8 cellular contexts compared by ENCODE assay signal in genomic region chr5:112186401-112186990, GRCh38.
DNase-seq lines count a peak whose midpoint lies in the region; ATAC-seq and TF ChIP-seq lines count a peak whose summit lies in the region.

No MANE protein-coding gene starts in this region.

- intact Hi-C loops in PC-3 (cut with micrococcal nuclease) (no loop called here), dorsolateral prefrontal cortex (cut with DNase I) (no loop called here)

- no peaks in the 10 kb centered on the region for H3F3A ChIP-seq in PC-3 (ENCODE audit: low read length, unreplicated experiment)

- no peaks in the 10 kb centered on the region for H3K4me1 ChIP-seq in PC-3 (ENCODE audit: insufficient read depth, low read length)
- no peaks in the 10 kb centered on the region for H3K4me1 ChIP-seq in CD8-positive, alpha-beta memory T cell (ENCODE audit: insufficient read depth, low read length)

- no peak overlapping the region for H3K27ac ChIP-seq in PC-3 (ENCODE audit: low read length)
- H3K27ac ChIP-seq in dorsolateral prefrontal cortex: no peak overlapping the region
- no peak overlapping the region for H3K27ac ChIP-seq in CD8-positive, alpha-beta memory T cell (ENCODE audit: low read depth, low read length)

- H3K36me3 Mint-ChIP-seq in neural crest cell (ENCODE audit: low read depth): peaks cover 3% of the 10 kb centered on the region
- H3K36me3 Mint-ChIP-seq in CD8-positive, alpha-beta memory T cell: no peaks in the 10 kb centered on the region

- no peak overlapping the region for H3K4me2 ChIP-seq in PC-3 (ENCODE audit: low read length)

- H4K20me1 ChIP-seq in PC-3 (ENCODE audit: low read length): no peaks in the 10 kb centered on the region

- H3K9me3 Mint-ChIP-seq in neural crest cell: no peaks in the 10 kb centered on the region
- no peaks in the 10 kb centered on the region for H3K9me3 Mint-ChIP-seq in CD8-positive, alpha-beta memory T cell

- no peaks in the 10 kb centered on the region for H3K36me3 ChIP-seq in PC-3 (ENCODE audit: low read depth, low read length)
- no peaks in the 10 kb centered on the region for H3K36me3 ChIP-seq in CD8-positive, alpha-beta memory T cell (ENCODE audit: insufficient read depth, low read length)

- H3K4me1 Mint-ChIP-seq in neural crest cell: peaks cover 14% of the 10 kb centered on the region
- no peaks in the 10 kb centered on the region for H3K4me1 Mint-ChIP-seq in CD8-positive, alpha-beta memory T cell

- H3K27me3 Mint-ChIP-seq in neural crest cell (ENCODE audit: low read depth): peaks cover 2% of the 10 kb centered on the region
- peaks cover 6 to 38% of the 10 kb centered on the region in 2 donors for H3K27me3 Mint-ChIP-seq in CD8-positive, alpha-beta memory T cell

- no peaks in the 10 kb centered on the region for H3K9me3 ChIP-seq in PC-3 (ENCODE audit: low read length)
- no peaks in the 10 kb centered on the region for H3K9me3 ChIP-seq in CD8-positive, alpha-beta memory T cell (ENCODE audit: low read length)

- H3K4me3 Mint-ChIP-seq in neural crest cell: no peak overlapping the region
- H3K4me3 Mint-ChIP-seq in CD8-positive, alpha-beta memory T cell: no peak overlapping the region

- H2AFZ ChIP-seq in PC-3 (ENCODE audit: low read length): no peak overlapping the region

- H3K9ac ChIP-seq in PC-3 (ENCODE audit: low read length): no peak overlapping the region

- BruUV-seq in PC-3 (replicated peaks; lab: Mats Ljungman, UMichigan): no TSS peak

- CTCF ChIA-PET in PC-3 (lab: Charles Lee): interaction anchor here (0.8 kb wide), 1 partner anchor 537 kb away, joined by 3 read pairs; no protein-coding TSS in a partner anchor
- CTCF ChIA-PET in CD8-positive, alpha-beta memory T cell (lab: Charles Lee): no interaction called here

- ATAC-seq in GM18909 (IDR thresholded peaks at IDR 0.05; ENCODE audit: poor library complexity, unreplicated experiment): peak; percentile 68
- peak; percentile 74 for ATAC-seq in PC-3
- no peak for ATAC-seq in GM21381 (IDR thresholded peaks at IDR 0.05; ENCODE audit: unreplicated experiment)

- DNase-seq in CD1c-positive myeloid dendritic cell (ENCODE audit: extremely low spot score): peak; percentile 36
- DNase-seq in PC-3: peak; percentile 66
- DNase-seq in dorsolateral prefrontal cortex: no peak
- DNase-seq in neural crest cell (ENCODE audit: low read depth, low spot score): peak; percentile 30
- DNase-seq in ureter (ENCODE audit: low spot score): no peak
- no peak for DNase-seq in CD8-positive, alpha-beta memory T cell

- H3K9me2 ChIP-seq in PC-3 (replicated peaks; ENCODE audit: low read length): no peaks in the 10 kb centered on the region

- POLR2A ChIA-PET in PC-3 (lab: Charles Lee; ENCODE audit: unreplicated experiment): no interaction called here
- POLR2A ChIA-PET in CD8-positive, alpha-beta memory T cell (lab: Charles Lee): no interaction called here

- no peak overlapping the region for H3K27ac Mint-ChIP-seq in neural crest cell (ENCODE audit: unreplicated experiment)
- no peak overlapping the region for H3K27ac Mint-ChIP-seq in CD8-positive, alpha-beta memory T cell

- no peaks in the 10 kb centered on the region for H3K79me2 ChIP-seq in PC-3 (ENCODE audit: low read length)

- H3K4me3 ChIP-seq in PC-3 (ENCODE audit: low read length) (no peak overlapping the region), dorsolateral prefrontal cortex (no peak overlapping the region)
- no peak overlapping the region for H3K4me3 ChIP-seq in CD8-positive, alpha-beta memory T cell (ENCODE audit: low read length)

- TF ChIP-seq CTCF in PC-3 (conservative IDR thresholded peaks at IDR 0.05; ENCODE audit: low read depth, low read length) (peak; percentile 80), dorsolateral prefrontal cortex (IDR thresholded peaks at IDR 0.05 in 54 of 56, conservative IDR thresholded peaks at IDR 0.05 in 2 of 56; ENCODE audit: low read depth in 1 of 56, partially characterized antibody in 56 of 56) (peak in 54 of 56 donors; percentile 43 to 73 (median 58)), neural crest cell (conservative IDR thresholded peaks at IDR 0.05) (peak; percentile 70)

- H3K27me3 ChIP-seq in PC-3 (ENCODE audit: low read length) (peaks cover 83% of the 10 kb centered on the region), dorsolateral prefrontal cortex (no peaks in the 10 kb centered on the region)
- no peaks in the 10 kb centered on the region for H3K27me3 ChIP-seq in CD8-positive, alpha-beta memory T cell (ENCODE audit: insufficient read depth, low read length, poor library complexity, severe bottlenecking)

Comparison
In these comparisons a context has a peak if more than half of its experiments do, and no peak if none do; other contexts are left out.
1. DNase-seq: peak in CD1c-positive myeloid dendritic cell (single experiment), PC-3 (single experiment) and neural crest cell (single experiment); none in dorsolateral prefrontal cortex (0 of 10), ureter (single experiment) and CD8-positive, alpha-beta memory T cell (0 of 5).
2. Peak in every context shown above with its lines, with median percentiles within 50 percentile points of each other: CTCF ChIP-seq.